In genomic region chr7:155147172-155147571, GRCh38 we compare ENCODE assay signal across 11 cellular contexts.
"Had no signal": no experiment of that assay in that cellular context is flagged by ENCODE, and none has a peak within 500 bp of the region (broad histone marks: within the 10 kb centered on the region; RNA-seq: fewer than 3 reads in every experiment).

No MANE protein-coding gene starts in this region.

- ATAC-seq: GM23338, HCT116 had no signal

- H3K9me3 ChIP-seq: HAP-1 had no signal

- H3K4me3 ChIP-seq: GM23248, GM23338, HAP-1 had no signal

- H2AFZ ChIP-seq: GM23248 had no signal

- H3K27ac ChIP-seq: GM23248 had no signal

- H3K9ac ChIP-seq: GM23248 had no signal

- FAIRE-seq: H1, H54 had no signal

- DNase-seq: GM23248, GOT3, H7, H9, HCEC 1CT, HFFc6 had no signal

- H3K4me2 ChIP-seq: GM23338 had no signal

- H3K4me1 ChIP-seq: HAP-1 had no signal

- H3K36me3 ChIP-seq: HAP-1 had no signal
